ENCODE assay signal across 25 cellular contexts in the genomic region with DNA sequence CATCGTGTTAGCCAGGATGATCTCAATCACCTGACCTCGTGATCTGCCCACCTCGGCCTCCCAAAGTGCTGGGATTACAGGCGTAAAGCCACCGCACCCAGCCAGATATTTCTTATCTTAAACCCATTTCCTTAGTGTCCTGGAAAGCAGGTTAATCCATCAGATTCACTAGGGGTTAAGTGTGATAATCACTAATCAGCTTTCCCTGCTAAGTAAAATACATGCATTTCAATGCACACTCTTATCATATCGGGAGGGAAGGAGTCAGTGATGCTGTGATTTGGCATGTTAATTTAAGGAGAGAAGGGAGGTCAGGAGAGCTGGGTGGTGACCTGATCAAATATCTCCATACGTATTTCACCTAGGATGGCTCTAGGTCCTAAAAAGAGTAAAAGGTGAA. TPM values are rescaled to one million over a fixed set of nuclear protein-coding genes. Genes with fewer than 3 reads are reported as not detected.
A peak's percentile ranks its signal among the peaks of the same experiment; 100 is the strongest.
DNase-seq lines count a peak whose midpoint lies in the region; ATAC-seq lines count a peak whose summit lies in the region.
"Had no signal": no experiment of that assay in that cellular context is flagged by ENCODE, and none has a peak within 500 bp of the region (broad histone marks: within the 10 kb centered on the region; RNA-seq: fewer than 3 reads in every experiment).

No MANE protein-coding gene starts in this region.

- no peak overlapping the region for H3K4me3 ChIP-seq in naive thymus-derived CD4-positive, alpha-beta T cell (ENCODE audit: low read length)
- H3K4me3 ChIP-seq: BLaER1, GM23248, HAP-1, Peyer's patch had no signal

- H3K27me3 ChIP-seq in naive thymus-derived CD4-positive, alpha-beta T cell (ENCODE audit: control insufficient read depth in 2 of 2, insufficient read depth in 2 of 2, low read length in 2 of 2) = no peaks in the 10 kb centered on the region
- H3K27me3 ChIP-seq: BLaER1, Peyer's patch had no signal

- DNase-seq in T-helper 1 cell = no peak
- DNase-seq in stimulated activated naive CD8-positive, alpha-beta T cell treated with anti-CD3 and anti-CD28 coated beads, Interleukin-15, amount 100 ng/mL, for 72 hours = no peak
- no peak for DNase-seq in naive thymus-derived CD4-positive, alpha-beta T cell
- DNase-seq in left ventricle myocardium superior = no peak
- no peak for DNase-seq in NK-92 treated with Interleukin-12 subunit alpha and Interleukin-12 subunit beta, amount 100 ng/mL, for 24 hours (lab: John Stamatoyannopoulos, UW)
- DNase-seq: ACHN; CD4-positive, alpha-beta T cell; COR-L47; DMS 273 treated with DMSO at 0.1 percent for 48 hours; DMS79 treated with DMSO at 0.1 percent for 48 hours; GM23248; NCI-H1092 treated with DMSO at 0.1 percent for 48 hours; NCI-H1436 treated with DMSO at 0.1 percent for 48 hours; NCI-H1930; NCI-H2227 treated with DMSO at 0.1 percent for 48 hours; NCI-H510A treated with DMSO at 0.1 percent for 48 hours; NCI-H748 treated with DMSO at 0.1 percent for 48 hours; Peyer's patch had no signal

- intact Hi-C loops in naive thymus-derived CD4-positive, alpha-beta T cell (cut with micrococcal nuclease) = no loop called here
- intact Hi-C loops in left ventricle myocardium superior (cut with micrococcal nuclease) = no loop called here

- no peak for ATAC-seq in stimulated activated naive CD8-positive, alpha-beta T cell treated with anti-CD3 and anti-CD28 coated beads, Interleukin-15, amount 100 ng/mL, for 72 hours
- ATAC-seq in naive thymus-derived CD4-positive, alpha-beta T cell = no peak
- no peak for ATAC-seq in HG03025 (IDR thresholded peaks at IDR 0.05; ENCODE audit: low FRiP score, unreplicated experiment)
- no peak for ATAC-seq in left ventricle myocardium superior

- H3K9me3 ChIP-seq in naive thymus-derived CD4-positive, alpha-beta T cell (ENCODE audit: control insufficient read depth in 2 of 3, low read length in 3 of 3) = no peaks in the 10 kb centered on the region
- H3K9me3 ChIP-seq: BLaER1, HAP-1, Peyer's patch had no signal

- peaks cover 26% of the 10 kb centered on the region in 2 donors for H3K4me1 ChIP-seq in naive thymus-derived CD4-positive, alpha-beta T cell (ENCODE audit: control insufficient read depth in 2 of 2, insufficient read depth in 2 of 2, low read length in 2 of 2)

- H3K36me3 ChIP-seq in naive thymus-derived CD4-positive, alpha-beta T cell (ENCODE audit: control insufficient read depth in 2 of 3, insufficient read depth in 3 of 3, low read length in 3 of 3) = no peaks in the 10 kb centered on the region
- H3K36me3 ChIP-seq: BLaER1, HAP-1, Peyer's patch had no signal

- CTCF ChIA-PET in naive thymus-derived CD4-positive, alpha-beta T cell (lab: Charles Lee) = no interaction called here

- no peaks in the 10 kb centered on the region for H3K27me3 Mint-ChIP-seq in T-helper 1 cell treated with Interleukin-12 subunit alpha and Interleukin-12 subunit beta and Interleukin-4 antibody, amounts not matched to agents 30 μg/mL and 1 μg/mL, for 36 hours (ENCODE audit: low read depth)
- H3K27me3 Mint-ChIP-seq in stimulated activated naive CD8-positive, alpha-beta T cell treated with anti-CD3 and anti-CD28 coated beads, Interleukin-15, Interleukin-2, amounts not matched to agents 100 ng/mL and 50 ng/mL, for 24 hours = no peaks in the 10 kb centered on the region
- no peaks in the 10 kb centered on the region for H3K27me3 Mint-ChIP-seq in stimulated activated naive CD8-positive, alpha-beta T cell treated with anti-CD3 and anti-CD28 coated beads, Interleukin-15, amount 100 ng/mL, for 72 hours
- H3K27me3 Mint-ChIP-seq in naive thymus-derived CD4-positive, alpha-beta T cell = no peaks in the 10 kb centered on the region
- H3K27me3 Mint-ChIP-seq: CD4-positive, alpha-beta T cell had no signal

- H3K9me3 Mint-ChIP-seq in T-helper 1 cell treated with Interleukin-12 subunit alpha and Interleukin-12 subunit beta and Interleukin-4 antibody, amounts not matched to agents 30 μg/mL and 1 μg/mL, for 36 hours = no peaks in the 10 kb centered on the region
- H3K9me3 Mint-ChIP-seq in stimulated activated naive CD8-positive, alpha-beta T cell treated with anti-CD3 and anti-CD28 coated beads, Interleukin-15, Interleukin-2, amounts not matched to agents 100 ng/mL and 50 ng/mL, for 24 hours = no peaks in the 10 kb centered on the region
- no peaks in the 10 kb centered on the region for H3K9me3 Mint-ChIP-seq in stimulated activated naive CD8-positive, alpha-beta T cell treated with anti-CD3 and anti-CD28 coated beads, Interleukin-15, amount 100 ng/mL, for 72 hours
- peaks cover 0 to 3% (median 0%) of the 10 kb centered on the region in 11 donors for H3K9me3 Mint-ChIP-seq in naive thymus-derived CD4-positive, alpha-beta T cell
- H3K9me3 Mint-ChIP-seq: CD4-positive, alpha-beta T cell had no signal

- peaks cover 31% of the 10 kb centered on the region for H3K36me3 Mint-ChIP-seq in T-helper 1 cell treated with Interleukin-12 subunit alpha and Interleukin-12 subunit beta and Interleukin-4 antibody, amounts not matched to agents 30 μg/mL and 1 μg/mL, for 36 hours (ENCODE audit: low read depth)
- peaks cover 53% of the 10 kb centered on the region for H3K36me3 Mint-ChIP-seq in stimulated activated naive CD8-positive, alpha-beta T cell treated with anti-CD3 and anti-CD28 coated beads, Interleukin-15, Interleukin-2, amounts not matched to agents 100 ng/mL and 50 ng/mL, for 24 hours (ENCODE audit: low read depth)
- peaks cover 6 to 34% (median 29%) of the 10 kb centered on the region in 5 donors for H3K36me3 Mint-ChIP-seq in naive thymus-derived CD4-positive, alpha-beta T cell

- peaks cover 51% of the 10 kb centered on the region for H3K4me1 Mint-ChIP-seq in T-helper 1 cell treated with Interleukin-12 subunit alpha and Interleukin-12 subunit beta and Interleukin-4 antibody, amounts not matched to agents 30 μg/mL and 1 μg/mL, for 36 hours (ENCODE audit: low read depth)
- peaks cover 73% of the 10 kb centered on the region for H3K4me1 Mint-ChIP-seq in stimulated activated naive CD8-positive, alpha-beta T cell treated with anti-CD3 and anti-CD28 coated beads, Interleukin-15, Interleukin-2, amounts not matched to agents 100 ng/mL and 50 ng/mL, for 24 hours (ENCODE audit: low read depth)
- H3K4me1 Mint-ChIP-seq in stimulated activated naive CD8-positive, alpha-beta T cell treated with anti-CD3 and anti-CD28 coated beads, Interleukin-15, amount 100 ng/mL, for 72 hours = peaks cover 82% of the 10 kb centered on the region
- H3K4me1 Mint-ChIP-seq in naive thymus-derived CD4-positive, alpha-beta T cell = peaks cover 35 to 74% (median 67%) of the 10 kb centered on the region in 7 donors

- peak overlapping the region; percentile 4 for H3K27ac Mint-ChIP-seq in T-helper 1 cell treated with Interleukin-12 subunit alpha and Interleukin-12 subunit beta and Interleukin-4 antibody, amounts not matched to agents 30 μg/mL and 1 μg/mL, for 36 hours
- H3K27ac Mint-ChIP-seq in stimulated activated naive CD8-positive, alpha-beta T cell treated with anti-CD3 and anti-CD28 coated beads, Interleukin-15, Interleukin-2, amounts not matched to agents 100 ng/mL and 50 ng/mL, for 24 hours = peak overlapping the region; percentile 50
- no peak overlapping the region for H3K27ac Mint-ChIP-seq in stimulated activated naive CD8-positive, alpha-beta T cell treated with anti-CD3 and anti-CD28 coated beads, Interleukin-15, amount 100 ng/mL, for 72 hours
- peak overlapping the region in 6 of 9 donors; percentile 1 to 59 (median 22) for H3K27ac Mint-ChIP-seq in naive thymus-derived CD4-positive, alpha-beta T cell
- H3K27ac Mint-ChIP-seq: CD4-positive, alpha-beta T cell had no signal

- no peak overlapping the region for H3K27ac ChIP-seq in naive thymus-derived CD4-positive, alpha-beta T cell (ENCODE audit: low read depth, low read length)
- H3K27ac ChIP-seq: 22Rv1, BLaER1, GM23248, KMS-11, Peyer's patch had no signal

- POLR2A ChIA-PET in naive thymus-derived CD4-positive, alpha-beta T cell (lab: Charles Lee) = interaction anchor here (1.0 to 1.3 kb wide), 2 partner anchors 18 to 29 kb away, joined by 3 to 4 read pairs; a partner anchor contains a TSS

- no peak overlapping the region for H3K4me3 Mint-ChIP-seq in T-helper 1 cell treated with Interleukin-12 subunit alpha and Interleukin-12 subunit beta and Interleukin-4 antibody, amounts not matched to agents 30 μg/mL and 1 μg/mL, for 36 hours
- no peak overlapping the region for H3K4me3 Mint-ChIP-seq in stimulated activated naive CD8-positive, alpha-beta T cell treated with anti-CD3 and anti-CD28 coated beads, Interleukin-15, Interleukin-2, amounts not matched to agents 100 ng/mL and 50 ng/mL, for 24 hours
- H3K4me3 Mint-ChIP-seq in stimulated activated naive CD8-positive, alpha-beta T cell treated with anti-CD3 and anti-CD28 coated beads, Interleukin-15, amount 100 ng/mL, for 72 hours = no peak overlapping the region
- H3K4me3 Mint-ChIP-seq in naive thymus-derived CD4-positive, alpha-beta T cell = peak overlapping the region in 4 of 10 donors; percentile 11 to 43 (median 26)
- H3K4me3 Mint-ChIP-seq: CD4-positive, alpha-beta T cell had no signal

RNA-seq across cellular contexts. Expression of a gene that starts 29.1 kb away (rescaled TPM):
- 100 to 1,000 TPM; 133 to 275 (median 231) TPM for total RNA-seq in naive thymus-derived CD4-positive, alpha-beta T cell
- 100 to 1,000 TPM; 159 to 189 TPM for polyA plus RNA-seq in naive thymus-derived CD4-positive, alpha-beta T cell
- total RNA-seq in left ventricle myocardium superior = 146 TPM

Comparison
In these comparisons a context has a peak if more than half of its experiments do, and no peak if none do; other contexts are left out.
1. H3K27ac Mint-ChIP-seq: peak in T-helper 1 cell treated with Interleukin-12 subunit alpha and Interleukin-12 subunit beta and Interleukin-4 antibody, amounts not matched to agents 30 μg/mL and 1 μg/mL, for 36 hours (single experiment), stimulated activated naive CD8-positive, alpha-beta T cell treated with anti-CD3 and anti-CD28 coated beads, Interleukin-15, Interleukin-2, amounts not matched to agents 100 ng/mL and 50 ng/mL, for 24 hours (single experiment) and naive thymus-derived CD4-positive, alpha-beta T cell (6 of 9); none in stimulated activated naive CD8-positive, alpha-beta T cell treated with anti-CD3 and anti-CD28 coated beads, Interleukin-15, amount 100 ng/mL, for 72 hours (0 of 2).